In genomic region chr20:1212607-1213396, GRCh38 we compare ENCODE assay signal across 8 cellular contexts.
DNase-seq lines count a peak whose midpoint lies in the region; ATAC-seq lines count a peak whose summit lies in the region.

No MANE protein-coding gene starts in this region.

- DNase-seq in GM04504 (ENCODE audit: low read depth) (peak; percentile 33), NOMO-1 treated with DMSO at 0.1 percent for 48 hours (lab: John Stamatoyannopoulos, UW; ENCODE audit: unreplicated experiment) (peak; percentile 47), epidermal melanocyte (ENCODE audit: insufficient read length, low spot score) (peak; percentile 63), middle frontal gyrus (ENCODE audit: extremely low spot score, low spot score) (peak; percentile 62)
- peak; percentile 40 for DNase-seq in activated CD8-positive, alpha-beta memory T cell treated with anti-CD3 and anti-CD28 coated beads, Interleukin-2, amount 50 U/mL, for 1 hour (ENCODE audit: extremely low read depth)
- DNase-seq in stimulated activated CD8-positive, alpha-beta memory T cell treated with anti-CD3 and anti-CD28 coated beads, Interleukin-4, amount 100 ng/mL, for 24 hours (ENCODE audit: low read depth): peak; percentile 45

- ATAC-seq in HG03442 (IDR thresholded peaks at IDR 0.05; ENCODE audit: unreplicated experiment): peak; percentile 57
- ATAC-seq in GM19324 (IDR thresholded peaks at IDR 0.05; ENCODE audit: low FRiP score, unreplicated experiment): no peak
